In the genomic region with DNA sequence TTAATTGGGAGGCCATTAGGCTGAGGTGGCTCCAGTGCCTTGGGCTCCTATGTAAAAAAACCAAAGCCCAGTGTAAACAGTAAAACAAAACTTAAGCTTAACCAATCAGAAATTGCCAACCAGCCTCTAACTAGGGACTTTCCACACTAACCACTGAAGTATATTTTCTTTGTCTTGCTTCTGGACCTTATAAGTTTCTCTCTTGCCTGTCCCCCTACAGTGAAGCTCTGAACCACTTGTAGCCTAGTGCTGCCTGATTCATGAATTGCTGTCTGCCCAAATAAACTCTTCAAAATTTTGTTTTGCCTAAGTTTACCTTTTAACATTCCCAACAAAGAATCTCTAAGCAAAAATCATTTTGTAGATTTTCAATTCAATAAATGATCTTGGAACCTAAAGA, we compare ENCODE assay signal across 2 cellular contexts.
TF ChIP-seq lines count a peak whose summit lies in the region.

No MANE protein-coding gene starts in this region.

TF ChIP-seq in IMR-90, 13 proteins besides CTCF, POLR2A, EP300 and RAD21:
- TF ChIP-seq CEBPB (IDR thresholded peaks at IDR 0.05; ENCODE audit: low read depth, low read length) (no peak), MXI1 (IDR thresholded peaks at IDR 0.05; ENCODE audit: borderline replicate concordance, low read depth, low read length) (no peak), MAZ (IDR thresholded peaks at IDR 0.05; ENCODE audit: borderline replicate concordance, low read depth, low read length) (no peak), FOS (IDR thresholded peaks at IDR 0.05; ENCODE audit: low read depth, low read length) (no peak), CHD1 (IDR thresholded peaks at IDR 0.05; ENCODE audit: low read depth, low read length) (no peak), MAFK (IDR thresholded peaks at IDR 0.05; ENCODE audit: low read depth, low read length) (no peak), NFE2L2 (IDR thresholded peaks at IDR 0.05; ENCODE audit: low read depth, low read length) (no peak), RCOR1 (IDR thresholded peaks at IDR 0.05; ENCODE audit: insufficient replicate concordance, low read length) (no peak), BHLHE40 (IDR thresholded peaks at IDR 0.05; ENCODE audit: low read depth, low read length) (no peak)
- TF ChIP-seq, protein P1, sequence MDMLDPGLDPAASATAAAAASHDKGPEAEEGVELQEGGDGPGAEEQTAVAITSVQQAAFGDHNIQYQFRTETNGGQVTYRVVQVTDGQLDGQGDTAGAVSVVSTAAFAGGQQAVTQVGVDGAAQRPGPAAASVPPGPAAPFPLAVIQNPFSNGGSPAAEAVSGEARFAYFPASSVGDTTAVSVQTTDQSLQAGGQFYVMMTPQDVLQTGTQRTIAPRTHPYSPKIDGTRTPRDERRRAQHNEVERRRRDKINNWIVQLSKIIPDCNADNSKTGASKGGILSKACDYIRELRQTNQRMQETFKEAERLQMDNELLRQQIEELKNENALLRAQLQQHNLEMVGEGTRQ (IDR thresholded peaks at IDR 0.05; ENCODE audit: low read depth, low read length) = no peak

TF ChIP-seq in GM12878, 131 proteins besides CTCF, POLR2A, EP300 and RAD21:
- TF ChIP-seq ZBTB11 (CRISPR knock-in tag; IDR thresholded peaks at IDR 0.05) = no peak
- TF ChIP-seq TCF3 (IDR thresholded peaks at IDR 0.05; ENCODE audit: borderline replicate concordance, insufficient read depth, low read depth, low read length) = no peak
